ENCODE assay signal across 12 cellular contexts in the genomic region with DNA sequence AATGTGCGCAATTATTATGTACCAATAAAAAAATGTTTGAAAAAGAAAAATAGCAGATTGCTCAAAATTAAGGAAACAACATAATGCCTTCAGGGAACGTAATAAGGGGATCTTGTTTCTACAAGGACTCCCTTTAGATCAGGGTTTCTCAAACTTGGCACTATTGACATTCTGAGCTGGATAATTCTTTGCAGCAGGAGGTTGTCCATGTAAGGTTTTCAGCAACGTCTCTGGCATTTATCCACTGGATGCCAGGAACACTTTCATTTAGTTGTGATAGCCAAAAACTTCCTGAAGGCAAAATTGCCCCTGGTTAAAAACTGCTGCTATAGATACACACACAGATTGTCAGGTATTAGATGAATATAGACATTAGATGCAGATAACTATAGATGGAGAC.
DNase-seq lines count a peak whose midpoint lies in the region; ATAC-seq and TF ChIP-seq lines count a peak whose summit lies in the region.
"Had no signal": no experiment of that assay in that cellular context is flagged by ENCODE, and none has a peak within 500 bp of the region (broad histone marks: within the 10 kb centered on the region; RNA-seq: fewer than 3 reads in every experiment).

No MANE protein-coding gene starts in this region.

- no peak overlapping the region for H3K23ac ChIP-seq in IMR-90 (ENCODE audit: low read depth, low read length)

- H3K36me3 Mint-ChIP-seq in CD4-positive, alpha-beta memory T cell, result no peaks in the 10 kb centered on the region
- H3K36me3 Mint-ChIP-seq in activated CD4-positive, alpha-beta T cell treated with anti-CD3 and anti-CD28 coated beads, Interleukin-2, amount 10 ng/mL, durations not matched to agents 7 days and 5 days (ENCODE audit: low read depth), result no peaks in the 10 kb centered on the region

- H2AK9ac ChIP-seq in IMR-90 (replicated peaks; ENCODE audit: low read depth, low read length, poor library complexity), result no peak overlapping the region

- no peak overlapping the region for H2AK5ac ChIP-seq in IMR-90 (ENCODE audit: low read depth, low read length)

- no peak overlapping the region for H2BK120ac ChIP-seq in IMR-90 (ENCODE audit: low read depth, low read length)

- H3K27me3 Mint-ChIP-seq in CD4-positive, alpha-beta memory T cell, result no peaks in the 10 kb centered on the region
- H3K27me3 Mint-ChIP-seq in activated CD4-positive, alpha-beta T cell treated with anti-CD3 and anti-CD28 coated beads, Interleukin-2, amount 10 ng/mL, durations not matched to agents 7 days and 5 days, result no peaks in the 10 kb centered on the region

- H4K20me1 ChIP-seq in IMR-90 (ENCODE audit: insufficient read depth, low read length), result no peaks in the 10 kb centered on the region
- H4K20me1 ChIP-seq: BLaER1 had no signal

- no peak for TF ChIP-seq POLR2A in IMR-90 (IDR thresholded peaks at IDR 0.05; ENCODE audit: low read depth, low read length)

- H4K5ac ChIP-seq in IMR-90 (ENCODE audit: low read depth, low read length), result peak overlapping the region; percentile 81; the same call in 1 of the 2 replicates

- H3K36me3 ChIP-seq in IMR-90 (ENCODE audit: control insufficient read depth, insufficient read depth, low read length), result no peaks in the 10 kb centered on the region
- H3K36me3 ChIP-seq in CD4-positive, alpha-beta memory T cell (ENCODE audit: insufficient read depth, low read length), result no peaks in the 10 kb centered on the region
- H3K36me3 ChIP-seq: BLaER1 had no signal

- dilution Hi-C loops in IMR-90 (cut with HindIII; ENCODE audit: low sequenced_read_pairs, unreplicated experiment), result no loop called here

- no peak for TF ChIP-seq RAD21 in IMR-90 (IDR thresholded peaks at IDR 0.05; ENCODE audit: low read length)

- H3K27ac Mint-ChIP-seq in CD4-positive, alpha-beta memory T cell, result no peak overlapping the region
- no peak overlapping the region for H3K27ac Mint-ChIP-seq in activated CD4-positive, alpha-beta T cell treated with anti-CD3 and anti-CD28 coated beads, Interleukin-2, amount 10 ng/mL, durations not matched to agents 7 days and 5 days
- H3K27ac Mint-ChIP-seq: H9 had no signal

- in situ Hi-C loops in IMR-90 (cut with MboI; ENCODE audit: low sequenced_read_pairs), result no loop called here

- BruUV-seq in IMR-90 (replicated peaks; lab: Mats Ljungman, UMichigan), result no TSS peak

- H3K14ac ChIP-seq in IMR-90 (replicated peaks; ENCODE audit: low read depth, low read length), result no peak overlapping the region; the same call in 1 of the 2 replicates

- H3K4me1 Mint-ChIP-seq in CD4-positive, alpha-beta memory T cell, result no peaks in the 10 kb centered on the region
- H3K4me1 Mint-ChIP-seq in activated CD4-positive, alpha-beta T cell treated with anti-CD3 and anti-CD28 coated beads, Interleukin-2, amount 10 ng/mL, durations not matched to agents 7 days and 5 days, result no peaks in the 10 kb centered on the region
- H3K4me1 Mint-ChIP-seq: H9 had no signal

- 0 out of 3 replicates have a peak overlapping the region, but pooled peaks have one; percentile 31 for H2BK15ac ChIP-seq in IMR-90 (ENCODE audit: low read depth, low read length)

- H3K4ac ChIP-seq in IMR-90 (ENCODE audit: low read depth, low read length), result no peak overlapping the region

- ATAC-seq in IMR-90 (ENCODE audit: low read depth) (no peak), HG03460 (IDR thresholded peaks at IDR 0.05; ENCODE audit: unreplicated experiment) (no peak), GM18511 (IDR thresholded peaks at IDR 0.05; ENCODE audit: unreplicated experiment) (no peak)
- ATAC-seq: HepG2 had no signal

- no peaks in the 10 kb centered on the region; the same call in 1 of the 2 replicates for H3K4me1 ChIP-seq in IMR-90 (ENCODE audit: control insufficient read depth, insufficient read depth, low read length)
- H3K4me1 ChIP-seq in CD4-positive, alpha-beta memory T cell (ENCODE audit: insufficient read depth, low read length), result no peaks in the 10 kb centered on the region
- H3K4me1 ChIP-seq: BLaER1 had no signal

- H3K4me3 ChIP-seq in IMR-90 (ENCODE audit: insufficient read depth, low read depth, low read length), result no peak overlapping the region
- no peak overlapping the region for H3K4me3 ChIP-seq in choroid plexus epithelial cell (ENCODE audit: low read depth, low read length)
- H3K4me3 ChIP-seq in fibroblast of the aortic adventitia (ENCODE audit: low read depth, low read length), result no peak overlapping the region
- H3K4me3 ChIP-seq in CD4-positive, alpha-beta memory T cell (ENCODE audit: low read length in 2 of 2), result no peak overlapping the region
- H3K4me3 ChIP-seq: BLaER1 had no signal

- no peaks in the 10 kb centered on the region for H3K9me1 ChIP-seq in IMR-90 (ENCODE audit: insufficient read depth, low read length)

- no peaks in the 10 kb centered on the region for H3K9me3 ChIP-seq in IMR-90 (ENCODE audit: control insufficient read depth, insufficient read depth, low read length)
- H3K9me3 ChIP-seq in CD4-positive, alpha-beta memory T cell (ENCODE audit: control insufficient read depth in 1 of 2, low read length in 2 of 2), result no peaks in the 10 kb centered on the region
- H3K9me3 ChIP-seq: BLaER1 had no signal

- peak overlapping the region; percentile 78; the same call in 1 of the 2 replicates for H3K18ac ChIP-seq in IMR-90 (ENCODE audit: low read depth, low read length)

- H3K79me1 ChIP-seq in IMR-90 (ENCODE audit: low read depth in 1 of 2, low read length in 2 of 2), result no peaks in the 10 kb centered on the region

- H3K4me2 ChIP-seq in IMR-90 (ENCODE audit: low read depth, low read length), result no peak overlapping the region
- H3K4me2 ChIP-seq: BLaER1 had no signal

- no peak overlapping the region for H3K4me3 Mint-ChIP-seq in CD4-positive, alpha-beta memory T cell
- no peak overlapping the region for H3K4me3 Mint-ChIP-seq in activated CD4-positive, alpha-beta T cell treated with anti-CD3 and anti-CD28 coated beads, Interleukin-2, amount 10 ng/mL, durations not matched to agents 7 days and 5 days
- H3K4me3 Mint-ChIP-seq: H9 had no signal

- H2BK20ac ChIP-seq in IMR-90 (ENCODE audit: low read depth, low read length), result no peak overlapping the region

- no peak for DNase-seq in IMR-90
- peak; percentile 31 for DNase-seq in choroid plexus epithelial cell (ENCODE audit: low read depth)
- DNase-seq in fibroblast of the aortic adventitia (ENCODE audit: low read depth), result peak; percentile 26
- no peak for DNase-seq in CD4-positive, alpha-beta memory T cell
- DNase-seq in activated CD4-positive, alpha-beta T cell treated with anti-CD3 and anti-CD28 coated beads, Interleukin-2, amount 10 ng/mL, durations not matched to agents 7 days and 5 days, result no peak
- DNase-seq: DMS53, GOT3, H9 had no signal

- H3K56ac ChIP-seq in IMR-90 (ENCODE audit: extremely low read depth, insufficient read depth, low read length), result no peak overlapping the region

- peaks cover 0 to 6% (median 3%) of the 10 kb centered on the region in 8 donors for H3K9me3 Mint-ChIP-seq in CD4-positive, alpha-beta memory T cell
- peaks cover 3% of the 10 kb centered on the region for H3K9me3 Mint-ChIP-seq in activated CD4-positive, alpha-beta T cell treated with anti-CD3 and anti-CD28 coated beads, Interleukin-2, amount 10 ng/mL, durations not matched to agents 7 days and 5 days

- TF ChIP-seq CTCF in IMR-90 (conservative IDR thresholded peaks at IDR 0.05; ENCODE audit: low read depth, low read length), result no peak
- no peak for TF ChIP-seq CTCF in choroid plexus epithelial cell (conservative IDR thresholded peaks at IDR 0.05; ENCODE audit: low read depth, low read length)
- no peak for TF ChIP-seq CTCF in fibroblast of the aortic adventitia (IDR thresholded peaks at IDR 0.05; ENCODE audit: insufficient read depth, low read length)

- no peak overlapping the region for H2AFZ ChIP-seq in IMR-90 (replicated peaks; ENCODE audit: low read length, poor library complexity)

- no peak overlapping the region for H2BK5ac ChIP-seq in IMR-90 (ENCODE audit: low read depth, low read length, poor library complexity, severe bottlenecking)

- intact Hi-C loops in IMR-90 (cut with micrococcal nuclease), result no loop called here
- intact Hi-C loops in CD4-positive, alpha-beta memory T cell (cut with micrococcal nuclease), result no loop called here

- H4K8ac ChIP-seq in IMR-90 (ENCODE audit: low read depth in 2 of 2, low read length in 2 of 2), result no peak overlapping the region

- CTCF ChIA-PET in IMR-90 (lab: Yijun Ruan, JAX), result no interaction called here
- CTCF ChIA-PET in CD4-positive, alpha-beta memory T cell (lab: Charles Lee; ENCODE audit: partially characterized antibody), result no interaction called here
- CTCF ChIA-PET in activated CD4-positive, alpha-beta T cell treated with anti-CD3 and anti-CD28 coated beads, Interleukin-2, amount 10 ng/mL, durations not matched to agents 7 days and 5 days (lab: Charles Lee), result no interaction called here

- POLR2A ChIA-PET in IMR-90 (lab: Charles Lee; ENCODE audit: unreplicated experiment), result no interaction called here
- POLR2A ChIA-PET in CD4-positive, alpha-beta memory T cell (lab: Charles Lee; ENCODE audit: partially characterized antibody), result no interaction called here
- POLR2A ChIA-PET in activated CD4-positive, alpha-beta T cell treated with anti-CD3 and anti-CD28 coated beads, Interleukin-2, amount 10 ng/mL, durations not matched to agents 7 days and 5 days (lab: Charles Lee), result no interaction called here

- no peak overlapping the region for H4K91ac ChIP-seq in IMR-90 (ENCODE audit: insufficient read depth, low read depth, low read length)

- H3K27ac ChIP-seq in IMR-90 (ENCODE audit: insufficient read depth, low read length), result no peak overlapping the region
- no peak overlapping the region for H3K27ac ChIP-seq in CD4-positive, alpha-beta memory T cell (ENCODE audit: low read depth, low read length)
- H3K27ac ChIP-seq: BLaER1 had no signal

- H3K27me3 ChIP-seq in IMR-90 (ENCODE audit: control insufficient read depth, insufficient read depth, low read length), result no peaks in the 10 kb centered on the region
- H3K27me3 ChIP-seq in CD4-positive, alpha-beta memory T cell (ENCODE audit: insufficient read depth, low read length), result no peaks in the 10 kb centered on the region
- H3K27me3 ChIP-seq: BLaER1 had no signal

- WGBS in IMR-90 (ENCODE audit: extremely low coverage in 2 of 2, insufficient read length in 1 of 2), 2 experiments, result no CpG with 5 or more reads among the region's 3 CpGs

- H3K9ac ChIP-seq in IMR-90 (ENCODE audit: low read depth, low read length), result no peak overlapping the region
- H3K9ac ChIP-seq: BLaER1 had no signal

TF ChIP-seq in IMR-90, 13 proteins besides CTCF, POLR2A, EP300 and RAD21 (continues in another document):
- no peak for TF ChIP-seq MXI1 (IDR thresholded peaks at IDR 0.05; ENCODE audit: borderline replicate concordance, low read depth, low read length)
- no peak for TF ChIP-seq CHD1 (IDR thresholded peaks at IDR 0.05; ENCODE audit: low read depth, low read length)
- TF ChIP-seq MAZ (IDR thresholded peaks at IDR 0.05; ENCODE audit: borderline replicate concordance, low read depth, low read length), result no peak
- no peak for TF ChIP-seq BHLHE40 (IDR thresholded peaks at IDR 0.05; ENCODE audit: low read depth, low read length)
- no peak for TF ChIP-seq MAFK (IDR thresholded peaks at IDR 0.05; ENCODE audit: low read depth, low read length)
- TF ChIP-seq NFE2L2 (IDR thresholded peaks at IDR 0.05; ENCODE audit: low read depth, low read length), result no peak

Comparison
In these comparisons a context has a peak if more than half of its experiments do, and no peak if none do; other contexts are left out.
1. DNase-seq: peak in choroid plexus epithelial cell (single experiment) and fibroblast of the aortic adventitia (single experiment); none in IMR-90 (single experiment), CD4-positive, alpha-beta memory T cell (0 of 5) and activated CD4-positive, alpha-beta T cell treated with anti-CD3 and anti-CD28 coated beads, Interleukin-2, amount 10 ng/mL, durations not matched to agents 7 days and 5 days (single experiment).